In the genomic region with DNA sequence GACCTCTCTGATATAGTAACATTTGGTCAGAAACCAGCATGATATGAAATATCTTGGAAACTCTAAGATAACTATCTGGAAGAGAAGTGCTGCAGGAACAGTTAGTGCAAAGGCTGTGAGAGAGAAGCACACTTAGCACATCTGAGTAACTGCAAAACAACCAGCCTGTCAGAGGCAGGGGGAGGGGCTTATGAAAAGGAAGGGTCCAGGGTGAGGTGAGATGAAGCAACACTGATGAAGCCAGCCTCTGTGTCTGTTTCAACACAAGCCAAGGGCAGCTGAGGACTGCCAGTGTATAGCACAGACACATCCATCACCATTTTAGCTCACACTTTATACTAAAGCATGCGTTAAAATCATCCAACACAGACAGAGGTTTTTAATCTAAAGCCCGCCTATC, we compare ENCODE assay signal across 25 cellular contexts. TPM values are rescaled to one million over a fixed set of nuclear protein-coding genes. Genes with fewer than 3 reads are reported as not detected.
A peak's percentile ranks its signal among the peaks of the same experiment; 100 is the strongest.
DNase-seq lines count a peak whose midpoint lies in the region; ATAC-seq and TF ChIP-seq lines count a peak whose summit lies in the region.
"Had no signal": no experiment of that assay in that cellular context is flagged by ENCODE, and none has a peak within 500 bp of the region (broad histone marks: within the 10 kb centered on the region; RNA-seq: fewer than 3 reads in every experiment).

No MANE protein-coding gene starts in this region.

- TF ChIP-seq CTCF in IMR-90 (conservative IDR thresholded peaks at IDR 0.05; ENCODE audit: low read depth, low read length) (no peak), foreskin fibroblast (IDR thresholded peaks at IDR 0.05; ENCODE audit: low read depth, low read length) (no peak)

- H3K79me1 ChIP-seq in IMR-90 (ENCODE audit: low read depth in 1 of 2, low read length in 2 of 2) = peaks cover 0 to 8% of the 10 kb centered on the region in 2 experiments; a peak in 2 of 4 replicates
- no peaks in the 10 kb centered on the region for H3K79me1 ChIP-seq in neuronal stem cell (ENCODE audit: low read depth, low read length)

- H2BK5ac ChIP-seq in IMR-90 (ENCODE audit: low read depth, low read length, poor library complexity, severe bottlenecking) = no peak overlapping the region
- no peak overlapping the region for H2BK5ac ChIP-seq in neuronal stem cell (ENCODE audit: low read length)

- no peak overlapping the region for H2BK12ac ChIP-seq in neuronal stem cell (ENCODE audit: low read length)

- H3K36me3 ChIP-seq in IMR-90 (ENCODE audit: control insufficient read depth, insufficient read depth, low read length) (peaks cover 2% of the 10 kb centered on the region; the same call in 1 of the 2 replicates), neuronal stem cell (replicated peaks in 1 of 2; ENCODE audit: control insufficient read depth in 2 of 2, insufficient read depth in 2 of 2, low read length in 2 of 2) (peaks cover 0 to 4% of the 10 kb centered on the region in 2 donors)
- H3K36me3 ChIP-seq: esophagus squamous epithelium had no signal

- no peak overlapping the region for H2AK9ac ChIP-seq in IMR-90 (replicated peaks; ENCODE audit: low read depth, low read length, poor library complexity)

- intact Hi-C loops in IMR-90 (cut with micrococcal nuclease) (no loop called here), right cardiac atrium (cut with DNase I) (no loop called here)

- H3K4me1 ChIP-seq in IMR-90 (ENCODE audit: control insufficient read depth, insufficient read depth, low read length) (peaks cover 7% of the 10 kb centered on the region), neuronal stem cell (ENCODE audit: control insufficient read depth in 2 of 2, insufficient read depth in 1 of 2, low read depth in 1 of 2, low read length in 2 of 2) (peaks cover 0 to 3% of the 10 kb centered on the region in 2 donors), right cardiac atrium (ENCODE audit: control insufficient read depth, insufficient read depth, low read length) (no peaks in the 10 kb centered on the region)

- H2BK120ac ChIP-seq in IMR-90 (ENCODE audit: low read depth, low read length) (peak overlapping the region; percentile 4; the same call in 1 of the 2 replicates), neuronal stem cell (ENCODE audit: low read depth, low read length) (no peak overlapping the region)

- peaks cover 5% of the 10 kb centered on the region; the same call in 1 of the 2 replicates for H3K9me1 ChIP-seq in IMR-90 (ENCODE audit: insufficient read depth, low read length)

- peak overlapping the region in 1 of 2 experiments; percentile 24; a peak in 1 of 4 replicates for H4K8ac ChIP-seq in IMR-90 (ENCODE audit: low read depth in 2 of 2, low read length in 2 of 2)
- H4K8ac ChIP-seq in neuronal stem cell (ENCODE audit: low read depth, low read length) = no peak overlapping the region

- H2BK20ac ChIP-seq in IMR-90 (ENCODE audit: low read depth, low read length) = 0 out of 2 replicates have a peak overlapping the region, but pooled peaks have one; percentile 4

- H3K4me3 ChIP-seq in IMR-90 (ENCODE audit: insufficient read depth, low read depth, low read length) (no peak overlapping the region), foreskin fibroblast (ENCODE audit: low read depth in 1 of 2, low read length in 2 of 2) (no peak overlapping the region), neuronal stem cell (ENCODE audit: low read length in 2 of 2) (no peak overlapping the region), right cardiac atrium (ENCODE audit: low read length) (no peak overlapping the region)
- H3K4me3 ChIP-seq: esophagus squamous epithelium, SK-N-MC, skin epidermis had no signal

- WGBS in IMR-90 (ENCODE audit: extremely low coverage in 2 of 2, insufficient read length in 1 of 2), 2 experiments = 60% methylated on average over 1 of the region's 2 CpGs; no CpG with 5 or more reads in 1 of the 2 experiments
- no CpG with 5 or more reads among the region's 2 CpGs for WGBS in neuronal stem cell (ENCODE audit: extremely low coverage in 2 of 2, insufficient read length in 2 of 2, insufficient replicate concordance in 1 of 2), 2 donors
- whole genome bisulfite sequencing in right cardiac atrium = 97% methylated on average over 2 of the region's 2 CpGs

- H4K5ac ChIP-seq in IMR-90 (ENCODE audit: low read depth, low read length) = no peak overlapping the region

- no peak overlapping the region for H4K91ac ChIP-seq in IMR-90 (ENCODE audit: insufficient read depth, low read depth, low read length)
- no peak overlapping the region for H4K91ac ChIP-seq in neuronal stem cell (ENCODE audit: low read depth, low read length, poor library complexity)

- peak overlapping the region; percentile 7 for H3K4ac ChIP-seq in IMR-90 (ENCODE audit: low read depth, low read length)
- no peak overlapping the region for H3K4ac ChIP-seq in neuronal stem cell (ENCODE audit: low read length)

- no peak overlapping the region for H3K14ac ChIP-seq in IMR-90 (replicated peaks; ENCODE audit: low read depth, low read length)
- H3K14ac ChIP-seq in neuronal stem cell (ENCODE audit: low read length) = no peak overlapping the region

- POLR2A ChIA-PET in IMR-90 (lab: Charles Lee; ENCODE audit: unreplicated experiment) = no interaction called here

- TF ChIP-seq POLR2A in IMR-90 (IDR thresholded peaks at IDR 0.05; ENCODE audit: low read depth, low read length) = no peak

- no peak overlapping the region for H3K27ac ChIP-seq in IMR-90 (ENCODE audit: insufficient read depth, low read length)
- no peak overlapping the region for H3K27ac ChIP-seq in neuronal stem cell (replicated peaks; ENCODE audit: low read length)
- no peak overlapping the region for H3K27ac ChIP-seq in right cardiac atrium (ENCODE audit: low read length)
- H3K27ac ChIP-seq: esophagus squamous epithelium, SK-N-MC, skin epidermis had no signal

- no peak overlapping the region for H3K4me2 ChIP-seq in IMR-90 (ENCODE audit: low read depth, low read length)
- no peak overlapping the region for H3K4me2 ChIP-seq in neuronal stem cell (ENCODE audit: insufficient read depth, low read length, poor library complexity, severe bottlenecking)

- no peak overlapping the region for H2BK15ac ChIP-seq in IMR-90 (ENCODE audit: low read depth, low read length)
- H2BK15ac ChIP-seq in neuronal stem cell (ENCODE audit: low read length) = no peak overlapping the region

- H2AK5ac ChIP-seq in IMR-90 (ENCODE audit: low read depth, low read length) (no peak overlapping the region), neuronal stem cell (ENCODE audit: low read depth, low read length) (no peak overlapping the region)

- peak overlapping the region; percentile 60; the same call in 1 of the 2 replicates for H3K18ac ChIP-seq in IMR-90 (ENCODE audit: low read depth, low read length)
- no peak overlapping the region for H3K18ac ChIP-seq in neuronal stem cell (ENCODE audit: low read length)

- dilution Hi-C loops in IMR-90 (cut with HindIII; ENCODE audit: low sequenced_read_pairs, unreplicated experiment) = no loop called here

- ATAC-seq in IMR-90 (ENCODE audit: low read depth) = peak; percentile 30
- ATAC-seq in HG03439 (IDR thresholded peaks at IDR 0.05; ENCODE audit: unreplicated experiment) = no peak
- ATAC-seq in HG03159 (IDR thresholded peaks at IDR 0.05; ENCODE audit: unreplicated experiment) = no peak
- no peak for ATAC-seq in right cardiac atrium
- ATAC-seq: activated CD8-positive, alpha-beta memory T cell treated with anti-CD3 and anti-CD28 coated beads, Interleukin-2, amount 10 ng/mL, durations not matched to agents 7 days and 5 days; Panc1 had no signal

- H4K20me1 ChIP-seq in IMR-90 (ENCODE audit: insufficient read depth, low read length) = no peaks in the 10 kb centered on the region

- no peak overlapping the region for H3K56ac ChIP-seq in IMR-90 (ENCODE audit: extremely low read depth, insufficient read depth, low read length)

- no peak overlapping the region for H3K9ac ChIP-seq in IMR-90 (ENCODE audit: low read depth, low read length)
- H3K9ac ChIP-seq in neuronal stem cell (ENCODE audit: low read depth, low read length, poor library complexity) = peak overlapping the region; percentile 3

- no TSS peak for BruUV-seq in IMR-90 (replicated peaks; lab: Mats Ljungman, UMichigan)

- no peaks in the 10 kb centered on the region for H3K27me3 ChIP-seq in IMR-90 (ENCODE audit: control insufficient read depth, insufficient read depth, low read length)
- H3K27me3 ChIP-seq in neuronal stem cell (ENCODE audit: control insufficient read depth in 3 of 3, insufficient read depth in 3 of 3, low read depth in 1 of 3, low read length in 3 of 3) = no peaks in the 10 kb centered on the region
- no peaks in the 10 kb centered on the region for H3K27me3 ChIP-seq in right cardiac atrium (ENCODE audit: control insufficient read depth, insufficient read depth)
- H3K27me3 ChIP-seq: esophagus squamous epithelium had no signal

- TF ChIP-seq RAD21 in IMR-90 (IDR thresholded peaks at IDR 0.05; ENCODE audit: low read length) = no peak

- in situ Hi-C loops in IMR-90 (cut with MboI; ENCODE audit: low sequenced_read_pairs) = no loop called here

- H3K23ac ChIP-seq in IMR-90 (ENCODE audit: low read depth, low read length) (no peak overlapping the region), neuronal stem cell (ENCODE audit: low read depth, low read length, poor library complexity) (no peak overlapping the region)

- H2AFZ ChIP-seq in IMR-90 (replicated peaks; ENCODE audit: low read length, poor library complexity) = no peak overlapping the region
- H2AFZ ChIP-seq in neuronal stem cell (ENCODE audit: low read length) = no peak overlapping the region

- H3K9me3 ChIP-seq in IMR-90 (ENCODE audit: control insufficient read depth, insufficient read depth, low read length) = no peaks in the 10 kb centered on the region
- no peaks in the 10 kb centered on the region for H3K9me3 ChIP-seq in neuronal stem cell (replicated peaks in 1 of 2; ENCODE audit: control insufficient read depth in 2 of 2, insufficient read depth in 1 of 2, low read depth in 1 of 2, low read length in 2 of 2)
- H3K9me3 ChIP-seq in right cardiac atrium (ENCODE audit: control insufficient read depth, low read length) = no peaks in the 10 kb centered on the region
- H3K9me3 ChIP-seq: esophagus squamous epithelium had no signal

- DNase-seq in IMR-90 = peak; percentile 26
- peak; percentile 40 for DNase-seq in SKM-1 treated with dmso at 0.1 percent for 144 hours (lab: John Stamatoyannopoulos, UW; ENCODE audit: unreplicated experiment)
- peak; percentile 36 to 41 for DNase-seq in foreskin fibroblast
- no peak for DNase-seq in neuronal stem cell (ENCODE audit: low spot score)
- DNase-seq in NCI-H526 treated with DMSO at 0.1 percent for 48 hours (lab: John Stamatoyannopoulos, UW) = no peak
- no peak for DNase-seq in right cardiac atrium
- DNase-seq: activated CD4-positive, alpha-beta T cell treated with anti-CD3 and anti-CD28 coated beads for 4 hours; activated CD8-positive, alpha-beta memory T cell treated with anti-CD3 and anti-CD28 coated beads, Interleukin-2, amount 10 ng/mL, durations not matched to agents 7 days and 5 days; amniotic stem cell; CD4-positive, alpha-beta memory T cell; DMS53; esophagus squamous epithelium; hippocampal formation; KBM-7; NCI-H1417; NCI-H2171 treated with DMSO at 0.1 percent for 48 hours; NCI-H774; nucleus accumbens; stimulated activated CD4-positive, alpha-beta T cell treated with anti-CD3 and anti-CD28 coated beads, Interleukin-4, amount 100 ng/mL, for 24 hours had no signal

- CTCF ChIA-PET in IMR-90 (lab: Yijun Ruan, JAX) = interaction anchor here (2.2 kb wide), 1 partner anchor 10 kb away, joined by 12 read pairs; no protein-coding TSS in a partner anchor

RNA-seq across cellular contexts. Expression of gene OVCH1, which starts 37.4 kb away (rescaled TPM):
- total RNA-seq in IMR-90 (2012; rRNA removed) (under 0.01 and 0.18 TPM in 2 replicates), right cardiac atrium (under 1 TPM; 0.11 to 0.20 (median 0.12) TPM)
- polyA plus RNA-seq in IMR-90 (2012; rRNA removed) (0.05 TPM in 1 of 2 replicates, not detected in the other), right cardiac atrium (0.07 TPM)
- 0.01 TPM in 1 of 2 replicates, not detected in the other for polyA plus RNA-seq in IMR-90 (2012; cell fraction: cytosol; rRNA removed)
- 0.15 and 0.44 TPM in 2 replicates for polyA plus RNA-seq in IMR-90 (2012; cell fraction: nucleus; rRNA removed; ENCODE audit: low replicate concordance)
- not detected for polyA plus RNA-seq in neuronal stem cell (2013, experiment 1 of 2)
- 0.01 TPM for polyA plus RNA-seq in neuronal stem cell (2013, experiment 2 of 2)
- total RNA-seq: activated CD8-positive, alpha-beta memory T cell treated with anti-CD3 and anti-CD28 coated beads, Interleukin-2, amount 10 ng/mL, durations not matched to agents 7 days and 5 days; CD4-positive, alpha-beta memory T cell; mononuclear cell had no signal
- polyA plus RNA-seq: CD4-positive, alpha-beta memory T cell had no signal

Comparison
In these comparisons a context has a peak if more than half of its experiments do, and no peak if none do; other contexts are left out.
1. DNase-seq: peak in IMR-90 (single experiment), SKM-1 treated with dmso at 0.1 percent for 144 hours (single experiment) and foreskin fibroblast (2 of 2); none in neuronal stem cell (single experiment), NCI-H526 treated with DMSO at 0.1 percent for 48 hours (single experiment) and right cardiac atrium (0 of 3).